8 cellular contexts compared by ENCODE assay signal in the genomic region with DNA sequence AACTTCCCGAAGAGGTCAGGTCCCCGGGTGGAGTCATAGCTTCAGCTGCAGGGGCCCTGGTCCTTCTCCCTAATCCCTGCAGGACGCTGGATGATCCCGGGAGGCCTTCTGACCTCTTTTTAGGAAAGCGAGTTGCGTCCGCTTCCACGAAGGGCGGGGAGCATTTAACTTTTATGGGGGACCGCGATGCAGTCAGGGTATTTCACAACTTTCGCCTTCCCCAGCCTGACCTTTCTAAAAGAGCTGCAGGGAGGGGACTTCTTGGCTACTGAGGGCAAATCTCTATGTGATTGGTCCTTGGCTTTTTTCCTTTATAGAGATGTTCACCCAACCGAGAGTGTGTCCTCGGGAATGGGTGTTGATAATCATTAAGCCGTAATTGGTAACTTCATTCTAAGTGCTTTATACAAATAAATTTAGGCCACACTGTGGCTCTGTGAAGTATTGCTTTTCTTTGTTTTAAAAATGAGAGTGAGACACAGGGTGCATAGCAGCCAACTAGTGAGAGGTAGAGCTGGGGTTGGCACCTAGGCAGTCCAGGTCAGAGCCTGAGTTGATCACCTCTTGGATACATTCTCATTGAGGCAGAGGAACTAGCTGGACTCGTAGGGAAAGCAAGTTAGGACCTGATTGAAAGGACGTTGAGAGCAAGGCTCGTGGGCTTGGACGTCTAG. TPM values are rescaled to one million over a fixed set of nuclear protein-coding genes. Genes with fewer than 3 reads are reported as not detected.
DNase-seq lines count a peak whose midpoint lies in the region; ATAC-seq, FAIRE-seq and TF ChIP-seq lines count a peak whose summit lies in the region.

No MANE protein-coding gene starts in this region.

- peak overlapping the region; percentile 81 for H3K4me3 ChIP-seq in GM12878

- TF ChIP-seq RAD21 in GM12878 (IDR thresholded peaks at IDR 0.05; ENCODE audit: insufficient read depth, low read depth, low read length): 0 out of 2 replicates have a peak, but pooled peaks have one; percentile 4

- FAIRE-seq in GM12878 (lab: Jason Lieb, UNC): no peak

- peaks cover 7% of the 10 kb centered on the region for H3K4me1 ChIP-seq in GM12878 (ENCODE audit: control insufficient read depth, insufficient read depth, low read length)

- SMC1A ChIA-PET in GM12878 (lab: Charles Lee; ENCODE audit: uncharacterized antibody, unreplicated experiment): interaction anchor here (0.8 to 2.7 kb wide), 6 partner anchors 19 to 91 kb away, joined by 3 to 11 read pairs (median 4); partner anchors contain the start of genes ZNF221, ZNF222 and ZNF45

- CTCF ChIA-PET in GM12878 (lab: Yijun Ruan, JAX): interaction anchor here (0.6 to 2.1 kb wide), 5 partner anchors 19 to 195 kb away, joined by 3 to 10 read pairs (median 5); partner anchors contain the start of genes ZNF222 and ZNF45

- in situ Hi-C loops in GM12878 (cut with MboI): no loop called here

- no peak for TF ChIP-seq EP300 in GM12878 (IDR thresholded peaks at IDR 0.05; ENCODE audit: borderline replicate concordance in 1 of 2, control insufficient read depth in 1 of 2, low read depth in 2 of 2, low read length in 2 of 2)

- peaks cover 1 to 10% of the 10 kb centered on the region in 2 experiments; a peak in 3 of 4 replicates for H3K36me3 ChIP-seq in GM12878 (ENCODE audit: control insufficient read depth in 2 of 2, insufficient read depth in 2 of 2, low read length in 1 of 2)

- TF ChIP-seq POLR2A in GM12878 (IDR thresholded peaks at IDR 0.05; ENCODE audit: low read depth, low read length): no peak

- H3K27ac ChIP-seq in GM12878 (ENCODE audit: control insufficient read depth, insufficient read depth): peak overlapping the region; percentile 92

- ATAC-seq in GM21723 (IDR thresholded peaks at IDR 0.05; ENCODE audit: unreplicated experiment): peak; percentile 37
- ATAC-seq in GM12878: peak; percentile 75
- ATAC-seq in stimulated activated naive CD8-positive, alpha-beta T cell treated with anti-CD3 and anti-CD28 coated beads, Interleukin-15, Interleukin-2, amounts not matched to agents 100 U/mL and 50 U/mL, for 24 hours: peak; percentile 32
- no peak for ATAC-seq in HG02884 (IDR thresholded peaks at IDR 0.05; ENCODE audit: unreplicated experiment)

- WGBS in GM12878 (ENCODE audit: insufficient coverage, insufficient replicate concordance, low lambda C conversion rate, missing lambda C conversion rate): 16% methylated on average over 19 of the region's 19 CpGs

- no peaks in the 10 kb centered on the region for H3K27me3 ChIP-seq in GM12878 (replicated peaks in 1 of 2; ENCODE audit: control insufficient read depth in 2 of 2, insufficient read depth in 2 of 2, low read length in 1 of 2)

- peak in 1 of 3 experiments; percentile 15; a peak in 1 of 6 replicates for TF ChIP-seq CTCF in GM12878 (IDR thresholded peaks at IDR 0.05 in 2 of 3, conservative IDR thresholded peaks at IDR 0.05 in 1 of 3; ENCODE audit: control insufficient read depth in 2 of 3, extremely low read depth in 1 of 3, insufficient read depth in 1 of 3, low read depth in 3 of 3, low read length in 3 of 3)

- H2AFZ ChIP-seq in GM12878 (ENCODE audit: control insufficient read depth, low read depth, low read length): peak overlapping the region; percentile 100

- H3K9me3 ChIP-seq in GM12878 (replicated peaks; ENCODE audit: control insufficient read depth, insufficient read depth, low read length): peaks cover 9% of the 10 kb centered on the region; the same call in 1 of the 3 replicates

- no peaks in the 10 kb centered on the region for H4K20me1 ChIP-seq in GM12878 (ENCODE audit: control insufficient read depth, insufficient read depth)

- peak; percentile 32 for DNase-seq in EL
- peak; percentile 50 for DNase-seq in NCI-H69 (lab: John Stamatoyannopoulos, UW)
- DNase-seq in GM12878 (ENCODE audit: low read depth, low spot score): no peak
- DNase-seq in iris pigment epithelial cell (ENCODE audit: low read depth): peak; percentile 22
- DNase-seq in stimulated activated naive CD8-positive, alpha-beta T cell treated with anti-CD3 and anti-CD28 coated beads, Interleukin-15, Interleukin-2, amounts not matched to agents 100 U/mL and 50 U/mL, for 24 hours: peak; percentile 16
- DNase-seq in NCI-H524 treated with DMSO at 0.1 percent for 48 hours (lab: John Stamatoyannopoulos, UW): no peak

- BruUV-seq in GM12878 (replicated peaks; lab: Mats Ljungman, UMichigan): no TSS peak

- peak overlapping the region; percentile 93 for H3K4me2 ChIP-seq in GM12878 (ENCODE audit: control insufficient read depth, insufficient read depth)

- POLR2A ChIA-PET in GM12878 (lab: Charles Lee): interaction anchor here (0.7 to 1.6 kb wide), 5 partner anchors 21 to 161 kb away, joined by 3 to 6 read pairs (median 4); partner anchors contain the start of genes ZNF221, ZNF226 and ZNF45

- H3K9ac ChIP-seq in GM12878 (ENCODE audit: control insufficient read depth, insufficient read depth, low read length): peak overlapping the region; percentile 91

- RAD21 ChIA-PET in GM12878 (lab: Charles Lee; ENCODE audit: unreplicated experiment): interaction anchor here (0.8 to 1.7 kb wide), 4 partner anchors 49 to 335 kb away, joined by 3 to 4 read pairs (median 4); partner anchors contain the start of genes ZNF221 and ZNF223

- peaks cover 12% of the 10 kb centered on the region for H3K79me2 ChIP-seq in GM12878 (ENCODE audit: control insufficient read depth, insufficient read depth, low read length)

- intact Hi-C loops in GM12878 (cut with micrococcal nuclease; ENCODE audit: unreplicated experiment): no loop called here

RNA-seq across cellular contexts. Expression of gene ZNF230, which starts 0.8 kb away (rescaled TPM):
- 24.9 and 29.1 TPM in 2 replicates for total RNA-seq in GM12878 (2013; cell fraction: nucleolus; rRNA removed)
- total RNA-seq in GM12878 (2014; rRNA removed): 2.7 and 4.0 TPM in 2 replicates
- total RNA-seq in GM12878 (2014; rRNA removed; fragmentation: Illumina TruSeq; extraction: Trizol): 3.9 and 4.0 TPM in 2 replicates
- total RNA-seq in GM12878 (2021): 2.3 and 4.1 TPM in 2 replicates
- polyA plus RNA-seq in GM12878 (2011; ENCODE audit: low read depth): 1.5 TPM
- 9.1 and 11.7 TPM in 2 replicates for polyA plus RNA-seq in GM12878 (2011; rRNA removed)
- 4.6 and 4.8 TPM in 2 replicates for polyA plus RNA-seq in GM12878 (2011; cell fraction: cytosol; rRNA removed)
- 4.5 and 5.9 TPM in 2 replicates for polyA plus RNA-seq in GM12878 (2011; cell fraction: nucleus; rRNA removed)
- 1.6 and 3.2 TPM in 2 replicates for polyA plus RNA-seq in GM12878 (2012)
- polyA plus RNA-seq in GM12878 (2014; fragmentation: Illumina TruSeq; extraction: Trizol): 3.4 and 3.6 TPM in 2 replicates
- polyA plus RNA-seq in GM12878 (2014; fragmentation: Nextera tagmentation; extraction: Ambion mirVana): 1 to 10 TPM; 1.8 to 2.5 TPM
- polyA plus RNA-seq in GM12878 (2014; rRNA removed): 2.6 and 4.0 TPM in 2 replicates
- 1 to 10 TPM; 3.3 to 3.9 TPM for polyA plus RNA-seq in GM12878 (2016; fragmentation: Nextera tagmentation; extraction: Ambion mirVana)
- polyA minus RNA-seq in GM12878 (2011; rRNA and poly(A)+ RNA removed): 12.1 and 15.7 TPM in 2 replicates
- polyA minus RNA-seq in GM12878 (2011; cell fraction: cytosol; rRNA and poly(A)+ RNA removed): 3.5 and 5.3 TPM in 2 replicates
- 9.2 and 13.1 TPM in 2 replicates for polyA minus RNA-seq in GM12878 (2011; cell fraction: nucleus; rRNA and poly(A)+ RNA removed)

RNA-seq across cellular contexts. Expression of gene ZNF155, which starts 19.6 kb away (rescaled TPM):
- total RNA-seq in GM12878 (2013; cell fraction: nucleolus; rRNA removed): 35.4 and 44.6 TPM in 2 replicates
- 5.7 and 7.5 TPM in 2 replicates for total RNA-seq in GM12878 (2014; rRNA removed)
- total RNA-seq in GM12878 (2014; rRNA removed; fragmentation: Illumina TruSeq; extraction: Trizol): 8.3 and 9.4 TPM in 2 replicates
- total RNA-seq in GM12878 (2021): 5.8 and 6.2 TPM in 2 replicates
- 4.2 TPM for polyA plus RNA-seq in GM12878 (2011; ENCODE audit: low read depth)
- 12.2 and 15.6 TPM in 2 replicates for polyA plus RNA-seq in GM12878 (2011; rRNA removed)
- 4.5 and 5.1 TPM in 2 replicates for polyA plus RNA-seq in GM12878 (2011; cell fraction: cytosol; rRNA removed)
- polyA plus RNA-seq in GM12878 (2011; cell fraction: nucleus; rRNA removed): 9.2 and 11.6 TPM in 2 replicates
- polyA plus RNA-seq in GM12878 (2012): 5.2 and 5.5 TPM in 2 replicates
- polyA plus RNA-seq in GM12878 (2014; fragmentation: Illumina TruSeq; extraction: Trizol): 7.3 and 9.7 TPM in 2 replicates
- polyA plus RNA-seq in GM12878 (2014; fragmentation: Nextera tagmentation; extraction: Ambion mirVana): 1 to 10 TPM; 2.4 to 3.4 TPM
- polyA plus RNA-seq in GM12878 (2014; rRNA removed): 5.0 and 5.6 TPM in 2 replicates
- 1 to 10 TPM; 2.8 to 3.9 TPM for polyA plus RNA-seq in GM12878 (2016; fragmentation: Nextera tagmentation; extraction: Ambion mirVana)
- 11.2 and 13.2 TPM in 2 replicates for polyA minus RNA-seq in GM12878 (2011; rRNA and poly(A)+ RNA removed)
- polyA minus RNA-seq in GM12878 (2011; cell fraction: cytosol; rRNA and poly(A)+ RNA removed): 2.9 and 3.9 TPM in 2 replicates
- 8.1 and 10.1 TPM in 2 replicates for polyA minus RNA-seq in GM12878 (2011; cell fraction: nucleus; rRNA and poly(A)+ RNA removed)

RNA-seq across cellular contexts. Expression of gene ZNF222, which starts 21.6 kb away (rescaled TPM):
- total RNA-seq in GM12878 (2013; cell fraction: nucleolus; rRNA removed): 8.6 and 8.8 TPM in 2 replicates
- total RNA-seq in GM12878 (2014; rRNA removed) (4.0 and 4.1 TPM in 2 replicates), GM12878 (2014; rRNA removed; fragmentation: Illumina TruSeq; extraction: Trizol) (4.6 and 5.6 TPM in 2 replicates), GM12878 (2021) (2.9 and 3.9 TPM in 2 replicates)
- polyA plus RNA-seq in GM12878 (2011; ENCODE audit: low read depth): 3.0 TPM
- polyA plus RNA-seq in GM12878 (2011; rRNA removed) (5.9 and 8.7 TPM in 2 replicates), GM12878 (2014; fragmentation: Illumina TruSeq; extraction: Trizol) (4.4 and 7.4 TPM in 2 replicates), GM12878 (2014; fragmentation: Nextera tagmentation; extraction: Ambion mirVana) (1 to 10 TPM; 3.3 to 4.7 TPM), GM12878 (2014; rRNA removed) (3.2 and 4.6 TPM in 2 replicates), GM12878 (2016; fragmentation: Nextera tagmentation; extraction: Ambion mirVana) (1 to 10 TPM; 2.3 to 2.4 TPM)
- polyA plus RNA-seq in GM12878 (2011; cell fraction: cytosol; rRNA removed): 2.9 and 3.2 TPM in 2 replicates
- 3.2 and 4.6 TPM in 2 replicates for polyA plus RNA-seq in GM12878 (2011; cell fraction: nucleus; rRNA removed)
- polyA plus RNA-seq in GM12878 (2012): 3.8 and 5.9 TPM in 2 replicates
- 5.3 and 6.1 TPM in 2 replicates for polyA minus RNA-seq in GM12878 (2011; rRNA and poly(A)+ RNA removed)
- polyA minus RNA-seq in GM12878 (2011; cell fraction: cytosol; rRNA and poly(A)+ RNA removed): 1.0 and 1.2 TPM in 2 replicates
- 2.1 and 4.1 TPM in 2 replicates for polyA minus RNA-seq in GM12878 (2011; cell fraction: nucleus; rRNA and poly(A)+ RNA removed)

RNA-seq across cellular contexts. Expression of gene ZNF223, which starts 48.2 kb away (rescaled TPM):
- total RNA-seq in GM12878 (2013; cell fraction: nucleolus; rRNA removed): 9.5 and 10.0 TPM in 2 replicates
- total RNA-seq in GM12878 (2014; rRNA removed) (0.11 TPM in 1 of 2 replicates, not detected in the other), GM12878 (2014; rRNA removed; fragmentation: Illumina TruSeq; extraction: Trizol) (0.18 TPM in 1 of 2 replicates, not detected in the other), GM12878 (2021) (not detected in 2 replicates)
- polyA plus RNA-seq in GM12878 (2011; ENCODE audit: low read depth): 0.75 TPM
- polyA plus RNA-seq in GM12878 (2011; rRNA removed) (3.7 and 5.0 TPM in 2 replicates), GM12878 (2014; fragmentation: Illumina TruSeq; extraction: Trizol) (0.09 TPM in 1 of 2 replicates, not detected in the other), GM12878 (2014; fragmentation: Nextera tagmentation; extraction: Ambion mirVana) (under 1 TPM in 1 of 2 experiments, not detected in 1; 0.16 TPM), GM12878 (2014; rRNA removed) (0.05 and 0.14 TPM in 2 replicates), GM12878 (2016; fragmentation: Nextera tagmentation; extraction: Ambion mirVana) (under 1 TPM in 1 of 2 experiments, not detected in 1; 0.20 TPM)
- 1.0 and 1.6 TPM in 2 replicates for polyA plus RNA-seq in GM12878 (2011; cell fraction: cytosol; rRNA removed)
- polyA plus RNA-seq in GM12878 (2011; cell fraction: nucleus; rRNA removed): 5.3 and 6.2 TPM in 2 replicates
- 0.23 and 0.59 TPM in 2 replicates for polyA plus RNA-seq in GM12878 (2012)
- polyA minus RNA-seq in GM12878 (2011; rRNA and poly(A)+ RNA removed): 3.1 and 3.2 TPM in 2 replicates
- polyA minus RNA-seq in GM12878 (2011; cell fraction: cytosol; rRNA and poly(A)+ RNA removed): 1.5 and 3.2 TPM in 2 replicates
- 3.3 TPM in 2 replicates for polyA minus RNA-seq in GM12878 (2011; cell fraction: nucleus; rRNA and poly(A)+ RNA removed)

RNA-seq across cellular contexts. Expression of gene ZNF221, which starts 52.6 kb away (rescaled TPM):
- 37.7 and 41.4 TPM in 2 replicates for total RNA-seq in GM12878 (2013; cell fraction: nucleolus; rRNA removed)
- total RNA-seq in GM12878 (2014; rRNA removed) (0.33 and 0.45 TPM in 2 replicates), GM12878 (2014; rRNA removed; fragmentation: Illumina TruSeq; extraction: Trizol) (0.72 and 0.74 TPM in 2 replicates), GM12878 (2021) (0.46 and 0.51 TPM in 2 replicates)
- polyA plus RNA-seq in GM12878 (2011; ENCODE audit: low read depth): 0.85 TPM
- polyA plus RNA-seq in GM12878 (2011; rRNA removed) (1.7 and 2.8 TPM in 2 replicates), GM12878 (2014; fragmentation: Illumina TruSeq; extraction: Trizol) (0.29 and 0.60 TPM in 2 replicates), GM12878 (2014; fragmentation: Nextera tagmentation; extraction: Ambion mirVana) (under 1 TPM; 0.16 to 0.47 TPM), GM12878 (2014; rRNA removed) (0.17 and 0.23 TPM in 2 replicates), GM12878 (2016; fragmentation: Nextera tagmentation; extraction: Ambion mirVana) (under 1 TPM in 1 of 2 experiments, not detected in 1; 0.15 TPM)
- 0.46 and 1.0 TPM in 2 replicates for polyA plus RNA-seq in GM12878 (2011; cell fraction: cytosol; rRNA removed)
- polyA plus RNA-seq in GM12878 (2011; cell fraction: nucleus; rRNA removed): 2.8 and 2.9 TPM in 2 replicates
- 0.45 and 0.55 TPM in 2 replicates for polyA plus RNA-seq in GM12878 (2012)
- polyA minus RNA-seq in GM12878 (2011; rRNA and poly(A)+ RNA removed): 3.0 and 5.4 TPM in 2 replicates
- polyA minus RNA-seq in GM12878 (2011; cell fraction: cytosol; rRNA and poly(A)+ RNA removed): 1.0 and 2.4 TPM in 2 replicates
- 3.9 and 5.0 TPM in 2 replicates for polyA minus RNA-seq in GM12878 (2011; cell fraction: nucleus; rRNA and poly(A)+ RNA removed)

Comparison
In these comparisons a context has a peak if more than half of its experiments do, and no peak if none do; other contexts are left out.
1. DNase-seq: peak in EL (single experiment), NCI-H69 (single experiment), iris pigment epithelial cell (single experiment) and stimulated activated naive CD8-positive, alpha-beta T cell treated with anti-CD3 and anti-CD28 coated beads, Interleukin-15, Interleukin-2, amounts not matched to agents 100 U/mL and 50 U/mL, for 24 hours (single experiment); none in GM12878 (single experiment) and NCI-H524 treated with DMSO at 0.1 percent for 48 hours (single experiment).